1 cellular context compared by ENCODE assay signal in genomic region chr6:28205879-28206278, GRCh38.
TF ChIP-seq lines count a peak whose summit lies in the region.

No MANE protein-coding gene starts in this region.

TF ChIP-seq in K562, 482 proteins besides CTCF, POLR2A, EP300 and RAD21:
- peak; percentile 64 for TF ChIP-seq ATF3 (IDR thresholded peaks at IDR 0.05)
- TF ChIP-seq ATF3 (CRISPR knock-in tag; conservative IDR thresholded peaks at IDR 0.05), result no peak
- no peak for TF ChIP-seq MNT (conservative IDR thresholded peaks at IDR 0.05)
- peak; percentile 39; the same call in 1 of the 2 replicates for TF ChIP-seq CEBPB (tag; IDR thresholded peaks at IDR 0.05)
